1 cellular context compared by ENCODE assay signal in genomic region chr1:33127001-33127823, GRCh38.
A peak's percentile ranks its signal among the peaks of the same experiment; 100 is the strongest.
TF ChIP-seq lines count a peak whose summit lies in the region.

No MANE protein-coding gene starts in this region.

TF ChIP-seq in GM12878, 131 proteins besides CTCF, POLR2A, EP300 and RAD21 (continued from another document):
- TF ChIP-seq ZNF592 (IDR thresholded peaks at IDR 0.05), result peak; percentile 47; the same call in 1 of the 2 replicates
- no peak for TF ChIP-seq TCF7 (IDR thresholded peaks at IDR 0.05; ENCODE audit: borderline replicate concordance)
- peak; percentile 45; the same call in 1 of the 2 replicates for TF ChIP-seq SREBF2 (IDR thresholded peaks at IDR 0.05; ENCODE audit: low read length)
- no peak for TF ChIP-seq NR2C2 (IDR thresholded peaks at IDR 0.05; ENCODE audit: borderline replicate concordance, control insufficient read depth, insufficient read length, low read depth)
- TF ChIP-seq TARDBP (IDR thresholded peaks at IDR 0.05; ENCODE audit: borderline replicate concordance), result peak; percentile 63; the same call in 1 of the 2 replicates
- TF ChIP-seq CHD4 (IDR thresholded peaks at IDR 0.05), result no peak
- TF ChIP-seq CREM (IDR thresholded peaks at IDR 0.05; ENCODE audit: low read depth), result peak; percentile 83
- peak; percentile 96 for TF ChIP-seq TAF1 (IDR thresholded peaks at IDR 0.05; ENCODE audit: borderline replicate concordance, low read depth, low read length)
- peak; percentile 73; the same call in 1 of the 2 replicates for TF ChIP-seq RB1 (IDR thresholded peaks at IDR 0.05; ENCODE audit: borderline replicate concordance)
- 0 out of 2 replicates have a peak, but pooled peaks have one; percentile 61 for TF ChIP-seq MYB (IDR thresholded peaks at IDR 0.05; ENCODE audit: borderline replicate concordance, low read depth, low read length)
- TF ChIP-seq FOXM1 (IDR thresholded peaks at IDR 0.05; ENCODE audit: low read depth, low read length), result peak; percentile 84
- TF ChIP-seq PBX3 (IDR thresholded peaks at IDR 0.05; ENCODE audit: insufficient replicate concordance, low read depth, low read length), result peak; percentile 91
- TF ChIP-seq POLR2AphosphoS5 (IDR thresholded peaks at IDR 0.05; ENCODE audit: low read length), result peak; percentile 98
- peak; percentile 92 for TF ChIP-seq SP1 (IDR thresholded peaks at IDR 0.05; ENCODE audit: low read depth, low read length)
- peak; percentile 40; the same call in 1 of the 2 replicates for TF ChIP-seq IRF4 (IDR thresholded peaks at IDR 0.05; ENCODE audit: low read depth, low read length)
- TF ChIP-seq DPF2 (IDR thresholded peaks at IDR 0.05), result peak; percentile 56; the same call in 1 of the 2 replicates
- TF ChIP-seq HDGF (IDR thresholded peaks at IDR 0.05), result peak; percentile 89; the same call in 1 of the 2 replicates
- 0 out of 2 replicates have a peak, but pooled peaks have one; percentile 69 for TF ChIP-seq CBX5 (IDR thresholded peaks at IDR 0.05; ENCODE audit: low read depth)
- TF ChIP-seq GATAD2B (conservative IDR thresholded peaks at IDR 0.05; ENCODE audit: low read depth), result peak; percentile 56; the same call in 1 of the 2 replicates
- TF ChIP-seq, protein P1, sequence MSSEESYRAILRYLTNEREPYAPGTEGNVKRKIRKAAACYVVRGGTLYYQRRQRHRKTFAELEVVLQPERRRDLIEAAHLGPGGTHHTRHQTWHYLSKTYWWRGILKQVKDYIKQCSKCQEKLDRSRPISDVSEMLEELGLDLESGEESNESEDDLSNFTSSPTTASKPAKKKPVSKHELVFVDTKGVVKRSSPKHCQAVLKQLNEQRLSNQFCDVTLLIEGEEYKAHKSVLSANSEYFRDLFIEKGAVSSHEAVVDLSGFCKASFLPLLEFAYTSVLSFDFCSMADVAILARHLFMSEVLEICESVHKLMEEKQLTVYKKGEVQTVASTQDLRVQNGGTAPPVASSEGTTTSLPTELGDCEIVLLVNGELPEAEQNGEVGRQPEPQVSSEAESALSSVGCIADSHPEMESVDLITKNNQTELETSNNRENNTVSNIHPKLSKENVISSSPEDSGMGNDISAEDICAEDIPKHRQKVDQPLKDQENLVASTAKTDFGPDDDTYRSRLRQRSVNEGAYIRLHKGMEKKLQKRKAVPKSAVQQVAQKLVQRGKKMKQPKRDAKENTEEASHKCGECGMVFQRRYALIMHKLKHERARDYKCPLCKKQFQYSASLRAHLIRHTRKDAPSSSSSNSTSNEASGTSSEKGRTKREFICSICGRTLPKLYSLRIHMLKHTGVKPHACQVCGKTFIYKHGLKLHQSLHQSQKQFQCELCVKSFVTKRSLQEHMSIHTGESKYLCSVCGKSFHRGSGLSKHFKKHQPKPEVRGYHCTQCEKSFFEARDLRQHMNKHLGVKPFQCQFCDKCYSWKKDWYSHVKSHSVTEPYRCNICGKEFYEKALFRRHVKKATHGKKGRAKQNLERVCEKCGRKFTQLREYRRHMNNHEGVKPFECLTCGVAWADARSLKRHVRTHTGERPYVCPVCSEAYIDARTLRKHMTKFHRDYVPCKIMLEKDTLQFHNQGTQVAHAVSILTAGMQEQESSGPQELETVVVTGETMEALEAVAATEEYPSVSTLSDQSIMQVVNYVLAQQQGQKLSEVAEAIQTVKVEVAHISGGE (CRISPR knock-in tag; IDR thresholded peaks at IDR 0.05), result peak; percentile 82
- no peak for TF ChIP-seq ZNF217 (IDR thresholded peaks at IDR 0.05)
- TF ChIP-seq CEBPZ (IDR thresholded peaks at IDR 0.05; ENCODE audit: low read depth, low read length), result no peak; the same call in 1 of the 2 replicates
- TF ChIP-seq NBN (IDR thresholded peaks at IDR 0.05), result peak; percentile 94
- no peak for TF ChIP-seq ZZZ3 (IDR thresholded peaks at IDR 0.05; ENCODE audit: control insufficient read depth, insufficient read length, low read depth)
- TF ChIP-seq YBX1 (IDR thresholded peaks at IDR 0.05), result no peak
- TF ChIP-seq, protein P2, sequence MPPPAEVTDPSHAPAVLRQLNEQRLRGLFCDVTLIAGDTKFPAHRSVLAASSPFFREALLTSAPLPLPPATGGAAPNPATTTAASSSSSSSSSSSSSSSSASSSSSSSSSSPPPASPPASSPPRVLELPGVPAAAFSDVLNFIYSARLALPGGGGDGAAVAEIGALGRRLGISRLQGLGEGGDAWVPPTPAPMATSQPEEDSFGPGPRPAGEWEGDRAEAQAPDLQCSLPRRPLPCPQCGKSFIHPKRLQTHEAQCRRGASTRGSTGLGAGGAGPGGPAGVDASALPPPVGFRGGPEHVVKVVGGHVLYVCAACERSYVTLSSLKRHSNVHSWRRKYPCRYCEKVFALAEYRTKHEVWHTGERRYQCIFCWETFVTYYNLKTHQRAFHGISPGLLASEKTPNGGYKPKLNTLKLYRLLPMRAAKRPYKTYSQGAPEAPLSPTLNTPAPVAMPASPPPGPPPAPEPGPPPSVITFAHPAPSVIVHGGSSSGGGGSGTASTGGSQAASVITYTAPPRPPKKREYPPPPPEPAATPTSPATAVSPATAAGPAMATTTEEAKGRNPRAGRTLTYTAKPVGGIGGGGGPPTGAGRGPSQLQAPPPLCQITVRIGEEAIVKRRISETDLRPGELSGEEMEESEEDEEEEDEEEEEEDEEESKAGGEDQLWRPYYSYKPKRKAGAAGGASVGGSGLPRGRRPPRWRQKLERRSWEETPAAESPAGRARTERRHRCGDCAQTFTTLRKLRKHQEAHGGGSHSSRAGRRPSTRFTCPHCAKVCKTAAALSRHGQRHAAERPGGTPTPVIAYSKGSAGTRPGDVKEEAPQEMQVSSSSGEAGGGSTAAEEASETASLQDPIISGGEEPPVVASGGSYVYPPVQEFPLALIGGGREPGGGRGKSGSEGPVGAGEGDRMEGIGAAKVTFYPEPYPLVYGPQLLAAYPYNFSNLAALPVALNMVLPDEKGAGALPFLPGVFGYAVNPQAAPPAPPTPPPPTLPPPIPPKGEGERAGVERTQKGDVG (CRISPR knock-in tag; IDR thresholded peaks at IDR 0.05), result no peak
- no peak for TF ChIP-seq NKRF (conservative IDR thresholded peaks at IDR 0.05)
- no peak for TF ChIP-seq KLF5 (IDR thresholded peaks at IDR 0.05; ENCODE audit: partially characterized antibody)
- TF ChIP-seq, protein P3, sequence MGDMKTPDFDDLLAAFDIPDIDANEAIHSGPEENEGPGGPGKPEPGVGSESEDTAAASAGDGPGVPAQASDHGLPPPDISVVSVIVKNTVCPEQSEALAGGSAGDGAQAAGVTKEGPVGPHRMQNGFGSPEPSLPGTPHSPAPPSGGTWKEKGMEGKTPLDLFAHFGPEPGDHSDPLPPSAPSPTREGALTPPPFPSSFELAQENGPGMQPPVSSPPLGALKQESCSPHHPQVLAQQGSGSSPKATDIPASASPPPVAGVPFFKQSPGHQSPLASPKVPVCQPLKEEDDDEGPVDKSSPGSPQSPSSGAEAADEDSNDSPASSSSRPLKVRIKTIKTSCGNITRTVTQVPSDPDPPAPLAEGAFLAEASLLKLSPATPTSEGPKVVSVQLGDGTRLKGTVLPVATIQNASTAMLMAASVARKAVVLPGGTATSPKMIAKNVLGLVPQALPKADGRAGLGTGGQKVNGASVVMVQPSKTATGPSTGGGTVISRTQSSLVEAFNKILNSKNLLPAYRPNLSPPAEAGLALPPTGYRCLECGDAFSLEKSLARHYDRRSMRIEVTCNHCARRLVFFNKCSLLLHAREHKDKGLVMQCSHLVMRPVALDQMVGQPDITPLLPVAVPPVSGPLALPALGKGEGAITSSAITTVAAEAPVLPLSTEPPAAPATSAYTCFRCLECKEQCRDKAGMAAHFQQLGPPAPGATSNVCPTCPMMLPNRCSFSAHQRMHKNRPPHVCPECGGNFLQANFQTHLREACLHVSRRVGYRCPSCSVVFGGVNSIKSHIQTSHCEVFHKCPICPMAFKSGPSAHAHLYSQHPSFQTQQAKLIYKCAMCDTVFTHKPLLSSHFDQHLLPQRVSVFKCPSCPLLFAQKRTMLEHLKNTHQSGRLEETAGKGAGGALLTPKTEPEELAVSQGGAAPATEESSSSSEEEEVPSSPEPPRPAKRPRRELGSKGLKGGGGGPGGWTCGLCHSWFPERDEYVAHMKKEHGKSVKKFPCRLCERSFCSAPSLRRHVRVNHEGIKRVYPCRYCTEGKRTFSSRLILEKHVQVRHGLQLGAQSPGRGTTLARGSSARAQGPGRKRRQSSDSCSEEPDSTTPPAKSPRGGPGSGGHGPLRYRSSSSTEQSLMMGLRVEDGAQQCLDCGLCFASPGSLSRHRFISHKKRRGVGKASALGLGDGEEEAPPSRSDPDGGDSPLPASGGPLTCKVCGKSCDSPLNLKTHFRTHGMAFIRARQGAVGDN (IDR thresholded peaks at IDR 0.05), result peak; percentile 26; the same call in 1 of the 2 replicates
